ENCODE assay signal across 8 cellular contexts in the genomic region with DNA sequence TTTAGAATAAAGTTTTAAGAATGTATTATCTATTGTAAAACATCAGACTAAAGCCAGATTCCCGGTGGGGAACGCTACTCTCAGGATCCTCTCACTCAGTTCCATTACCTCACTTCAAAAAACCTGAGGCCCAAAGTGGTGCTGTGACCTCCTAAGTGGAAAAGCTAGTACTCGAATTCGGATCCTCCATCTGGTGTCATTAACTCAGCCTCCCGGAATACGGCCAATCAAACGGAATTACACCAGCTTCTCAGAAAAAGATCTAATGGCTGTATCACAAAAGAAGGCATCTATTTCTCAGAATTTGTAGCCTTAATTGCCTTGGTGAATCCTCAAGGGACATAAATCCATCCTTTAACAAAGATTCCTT. TPM values are rescaled to one million over a fixed set of nuclear protein-coding genes. Genes with fewer than 3 reads are reported as not detected.
DNase-seq lines count a peak whose midpoint lies in the region; ATAC-seq, FAIRE-seq and TF ChIP-seq lines count a peak whose summit lies in the region.

No MANE protein-coding gene starts in this region.

- no peaks in the 10 kb centered on the region for H3K79me1 ChIP-seq in H1 (ENCODE audit: low read depth, low read length)

- H3K27ac ChIP-seq in H1 (ENCODE audit: low read depth, low read length): no peak overlapping the region

- no peak overlapping the region for H3K4ac ChIP-seq in H1 (replicated peaks; ENCODE audit: insufficient read length, low read depth, low read length)

- no peak for TF ChIP-seq RAD21 in H1 (IDR thresholded peaks at IDR 0.05 in 1 of 2, conservative IDR thresholded peaks at IDR 0.05 in 1 of 2; ENCODE audit: low read depth in 2 of 2, low read length in 2 of 2)

- CTCF ChIA-PET in H1 (lab: Charles Lee; ENCODE audit: partially characterized antibody): interaction anchor here (0.6 to 1.7 kb wide), 6 partner anchors 13 to 67 kb away, joined by 3 to 12 read pairs (median 3); no protein-coding TSS in a partner anchor

- H3K4me1 ChIP-seq in H1 (replicated peaks in 1 of 4; ENCODE audit: control insufficient read depth in 3 of 4, insufficient read depth in 4 of 4, low read length in 3 of 4): no peaks in the 10 kb centered on the region; a peak in 1 of 7 replicates

- H4K91ac ChIP-seq in H1 (replicated peaks; ENCODE audit: insufficient read length, low read length): no peak overlapping the region

- H2BK15ac ChIP-seq in H1 (ENCODE audit: low read length): no peak overlapping the region

- peak overlapping the region; percentile 98 for H2AFZ ChIP-seq in H1 (ENCODE audit: low read length)

- no peaks in the 10 kb centered on the region for H3K36me3 Mint-ChIP-seq in T-helper 1 cell treated with Interleukin-12 subunit alpha and Interleukin-12 subunit beta and Interleukin-4 antibody, amounts not matched to agents 30 μg/mL and 1 μg/mL, for 36 hours (ENCODE audit: low read depth)
- no peaks in the 10 kb centered on the region for H3K36me3 Mint-ChIP-seq in neural crest cell (ENCODE audit: low read depth)

- H3K9me3 ChIP-seq in H1 (ENCODE audit: insufficient read depth in 2 of 2, low read depth in 1 of 2, low read length in 1 of 2): no peaks in the 10 kb centered on the region

- H4K20me1 ChIP-seq in H1 (replicated peaks in 1 of 2; ENCODE audit: control insufficient read depth in 1 of 2, insufficient read depth in 2 of 2, low read length in 2 of 2): no peaks in the 10 kb centered on the region

- no peaks in the 10 kb centered on the region for H3K36me3 ChIP-seq in H1 (ENCODE audit: control insufficient read depth in 2 of 4, insufficient read depth in 4 of 4, low read length in 3 of 4)

- no peak overlapping the region for H3K56ac ChIP-seq in H1 (replicated peaks; ENCODE audit: insufficient read length, low read depth, low read length)

- POLR2A ChIA-PET in H1 (lab: Charles Lee; ENCODE audit: partially characterized antibody): interaction anchor here (0.9 to 1.0 kb wide), 2 partner anchors 11 to 21 kb away, joined by 3 to 4 read pairs; no protein-coding TSS in a partner anchor

- H3K27me3 Mint-ChIP-seq in T-helper 1 cell treated with Interleukin-12 subunit alpha and Interleukin-12 subunit beta and Interleukin-4 antibody, amounts not matched to agents 30 μg/mL and 1 μg/mL, for 36 hours (ENCODE audit: low read depth): no peaks in the 10 kb centered on the region
- no peaks in the 10 kb centered on the region for H3K27me3 Mint-ChIP-seq in neural crest cell (ENCODE audit: low read depth)

- no peak overlapping the region for H4K5ac ChIP-seq in H1 (ENCODE audit: insufficient read length, low read depth, low read length)

- H3K4me3 ChIP-seq in H1 (ENCODE audit: extremely low read depth in 1 of 4, insufficient read depth in 2 of 4, low read depth in 3 of 4, low read length in 4 of 4): peak overlapping the region; percentile 90 to 96 (median 94); a peak in 7 of 8 replicates

- peak overlapping the region; percentile 96 for H3K4me3 Mint-ChIP-seq in T-helper 1 cell treated with Interleukin-12 subunit alpha and Interleukin-12 subunit beta and Interleukin-4 antibody, amounts not matched to agents 30 μg/mL and 1 μg/mL, for 36 hours
- peak overlapping the region; percentile 98 for H3K4me3 Mint-ChIP-seq in neural crest cell

- H3K14ac ChIP-seq in H1 (ENCODE audit: insufficient read length): no peak overlapping the region

- peaks cover 29% of the 10 kb centered on the region for H3K4me1 Mint-ChIP-seq in T-helper 1 cell treated with Interleukin-12 subunit alpha and Interleukin-12 subunit beta and Interleukin-4 antibody, amounts not matched to agents 30 μg/mL and 1 μg/mL, for 36 hours (ENCODE audit: low read depth)
- H3K4me1 Mint-ChIP-seq in neural crest cell: peaks cover 33% of the 10 kb centered on the region

- 46% methylated on average over 7 of the region's 7 CpGs; no CpG with 5 or more reads in 1 of the 2 experiments for WGBS in H1 (ENCODE audit: extremely low coverage in 1 of 2, insufficient coverage in 1 of 2, insufficient read length in 1 of 2, insufficient replicate concordance in 2 of 2, low coverage in 1 of 2, low lambda C conversion rate in 2 of 2, missing lambda C conversion rate in 1 of 2), 2 experiments

- no peak overlapping the region for H3K23ac ChIP-seq in H1 (ENCODE audit: insufficient read length)

- no peak for DNase-seq in T-helper 1 cell
- DNase-seq in NCI-H82 treated with DMSO at 0.1 percent for 48 hours (lab: John Stamatoyannopoulos, UW; ENCODE audit: unreplicated experiment): peak; percentile 75
- no peak for DNase-seq in H1 (ENCODE audit: low read depth in 1 of 2, low spot score in 2 of 2)
- no peak for DNase-seq in neural crest cell (ENCODE audit: low read depth, low spot score)
- DNase-seq in H4 (ENCODE audit: low spot score): no peak
- DNase-seq in HCEC 1CT: no peak

- no peak overlapping the region for H4K8ac ChIP-seq in H1 (ENCODE audit: extremely low read depth, insufficient read depth, low read length)

- H2BK5ac ChIP-seq in H1 (ENCODE audit: low read depth, low read length): no peak overlapping the region

- no peak for TF ChIP-seq EP300 in H1 (IDR thresholded peaks at IDR 0.05; ENCODE audit: borderline replicate concordance in 1 of 2, low read depth in 2 of 2, low read length in 2 of 2)

- H3K4me2 ChIP-seq in H1 (ENCODE audit: insufficient read depth in 1 of 2, low read depth in 2 of 2, low read length in 2 of 2): peak overlapping the region; percentile 73 to 99

- H3K27me3 ChIP-seq in H1 (replicated peaks in 1 of 4; ENCODE audit: control insufficient read depth in 3 of 4, extremely low read depth in 1 of 4, insufficient read depth in 3 of 4, low read length in 3 of 4): no peaks in the 10 kb centered on the region

- H3K27ac Mint-ChIP-seq in T-helper 1 cell treated with Interleukin-12 subunit alpha and Interleukin-12 subunit beta and Interleukin-4 antibody, amounts not matched to agents 30 μg/mL and 1 μg/mL, for 36 hours: peak overlapping the region; percentile 97
- no peak overlapping the region for H3K27ac Mint-ChIP-seq in neural crest cell (ENCODE audit: unreplicated experiment)

- H2BK20ac ChIP-seq in H1 (ENCODE audit: low read length): no peak overlapping the region

- H3K9me3 Mint-ChIP-seq in T-helper 1 cell treated with Interleukin-12 subunit alpha and Interleukin-12 subunit beta and Interleukin-4 antibody, amounts not matched to agents 30 μg/mL and 1 μg/mL, for 36 hours: no peaks in the 10 kb centered on the region
- no peaks in the 10 kb centered on the region for H3K9me3 Mint-ChIP-seq in neural crest cell

- no peak overlapping the region for H2BK12ac ChIP-seq in H1 (ENCODE audit: low read depth, low read length)

- H2AK5ac ChIP-seq in H1 (ENCODE audit: low read depth, low read length): no peak overlapping the region

- no peak overlapping the region for H3K18ac ChIP-seq in H1 (ENCODE audit: extremely low read depth, low read length)

- no peak for FAIRE-seq in H1 (lab: Jason Lieb, UNC)

- H3K79me2 ChIP-seq in H1 (ENCODE audit: control insufficient read depth in 1 of 2, insufficient read depth in 2 of 2, low read length in 2 of 2): peaks cover 4 to 27% of the 10 kb centered on the region in 2 experiments; a peak in 3 of 4 replicates

- no peak for TF ChIP-seq POLR2A in H1 (IDR thresholded peaks at IDR 0.05; ENCODE audit: control extremely low read depth in 1 of 2, low read depth in 2 of 2, low read length in 2 of 2)

- no peak for ATAC-seq in GM19467 (IDR thresholded peaks at IDR 0.05; ENCODE audit: unreplicated experiment)

- peaks cover 11% of the 10 kb centered on the region for H3K23me2 ChIP-seq in H1 (ENCODE audit: low read depth, low read length)

- no peak overlapping the region for H3K9ac ChIP-seq in H1 (replicated peaks in 1 of 4; ENCODE audit: extremely low read depth in 1 of 4, low read depth in 3 of 4, low read length in 3 of 4)

- H2BK120ac ChIP-seq in H1 (replicated peaks; ENCODE audit: low read depth, low read length): no peak overlapping the region

- TF ChIP-seq CTCF in H1 (IDR thresholded peaks at IDR 0.05; ENCODE audit: control extremely low read depth in 1 of 3, insufficient read depth in 1 of 3, low read depth in 1 of 3, low read length in 3 of 3) (no peak), neural crest cell (conservative IDR thresholded peaks at IDR 0.05) (no peak)

TF ChIP-seq in H1, 55 proteins besides CTCF, POLR2A, EP300 and RAD21:
- TF ChIP-seq TBP (IDR thresholded peaks at IDR 0.05; ENCODE audit: low read depth, low read length): 0 out of 2 replicates have a peak, but pooled peaks have one; percentile 8
- TF ChIP-seq BRCA1 (IDR thresholded peaks at IDR 0.05; ENCODE audit: low read depth, low read length): no peak

RNA-seq across cellular contexts. Expression of a gene that starts 0.6 kb away (rescaled TPM):
- total RNA-seq in H1 (2021; fragmentation: NEBNext Ultra II Directional; extraction: Animal tissue kit (Norgen Biotek cat#: 25700)): 10.6 and 11.0 TPM in 2 replicates
- 3.8 and 5.5 TPM in 2 replicates for polyA plus RNA-seq in H1 (2011; rRNA removed)
- polyA plus RNA-seq in H1 (2011; cell fraction: cytosol; rRNA removed): 8.5 TPM
- polyA plus RNA-seq in H1 (2011; cell fraction: nucleus; rRNA removed): 15.5 TPM
- 7.0 to 10.8 TPM (median 9.2 TPM) in 4 replicates for polyA plus RNA-seq in H1 (2012, experiment 1 of 2)
- 1.0 TPM for polyA plus RNA-seq in H1 (2012, experiment 2 of 2)
- 11.3 TPM for polyA plus RNA-seq in H1 (2013, experiment 1 of 2)
- polyA plus RNA-seq in H1 (2013, experiment 2 of 2): 10.6 TPM
- 13.7 and 28.9 TPM in 2 replicates for polyA minus RNA-seq in H1 (2011; rRNA and poly(A)+ RNA removed)
- 5.7 TPM for polyA minus RNA-seq in H1 (2011; cell fraction: cytosol; rRNA and poly(A)+ RNA removed)
- 32.2 TPM for polyA minus RNA-seq in H1 (2011; cell fraction: nucleus; rRNA and poly(A)+ RNA removed)
- 16.7 and 17.1 TPM in 2 replicates for total RNA-seq in neural crest cell
- total RNA-seq in H4 (2014; rRNA removed; shearing (Covaris generic)): 10.4 and 11.8 TPM in 2 replicates

RNA-seq across cellular contexts. Expression of a gene that starts 1.1 kb away (rescaled TPM):
- 28.0 and 28.7 TPM in 2 replicates for total RNA-seq in H1 (2021; fragmentation: NEBNext Ultra II Directional; extraction: Animal tissue kit (Norgen Biotek cat#: 25700))
- 11.0 and 15.5 TPM in 2 replicates for polyA plus RNA-seq in H1 (2011; rRNA removed)
- 27.3 TPM for polyA plus RNA-seq in H1 (2011; cell fraction: cytosol; rRNA removed)
- polyA plus RNA-seq in H1 (2011; cell fraction: nucleus; rRNA removed): 29.8 TPM
- 21.6 to 38.5 TPM (median 22.8 TPM) in 4 replicates for polyA plus RNA-seq in H1 (2012, experiment 1 of 2)
- polyA plus RNA-seq in H1 (2012, experiment 2 of 2): 3.1 TPM
- polyA plus RNA-seq in H1 (2013, experiment 1 of 2): 20.4 TPM
- polyA plus RNA-seq in H1 (2013, experiment 2 of 2): 21.0 TPM
- 15.4 and 28.5 TPM in 2 replicates for polyA minus RNA-seq in H1 (2011; rRNA and poly(A)+ RNA removed)
- polyA minus RNA-seq in H1 (2011; cell fraction: cytosol; rRNA and poly(A)+ RNA removed): 43.0 TPM
- polyA minus RNA-seq in H1 (2011; cell fraction: nucleus; rRNA and poly(A)+ RNA removed): 52.8 TPM
- total RNA-seq in neural crest cell: 49.5 and 50.1 TPM in 2 replicates
- total RNA-seq in H4 (2014; rRNA removed; shearing (Covaris generic)): 28.7 and 35.0 TPM in 2 replicates
